8 cellular contexts compared by ENCODE assay signal in the genomic region with DNA sequence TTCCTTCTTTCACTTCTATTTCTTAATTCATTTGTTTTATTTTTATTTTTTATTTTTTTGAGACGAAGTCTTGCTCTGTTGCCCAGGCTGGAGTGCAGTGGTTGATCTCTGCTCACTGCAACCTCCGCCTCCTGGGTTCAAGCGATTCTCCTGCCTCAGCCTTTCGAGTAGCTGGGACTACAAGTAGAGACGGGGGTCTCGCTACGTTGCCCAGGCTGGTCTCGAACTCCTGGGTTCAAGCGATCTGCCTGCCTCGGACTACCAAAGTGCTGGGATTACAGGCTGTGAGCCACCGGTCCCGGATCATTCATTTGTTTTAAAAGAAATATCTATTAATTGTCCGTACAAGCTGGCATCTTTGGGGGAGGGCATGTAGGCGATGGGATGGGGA. TPM values are rescaled to one million over a fixed set of nuclear protein-coding genes. Genes with fewer than 3 reads are reported as not detected.
DNase-seq lines count a peak whose midpoint lies in the region; ATAC-seq and TF ChIP-seq lines count a peak whose summit lies in the region.

No MANE protein-coding gene starts in this region.

- 79% methylated on average over 14 of the region's 14 CpGs for WGBS in esophagus muscularis mucosa

- H3K27me3 ChIP-seq in Panc1 (ENCODE audit: control insufficient read depth, insufficient read depth, low read length), result peaks cover 12% of the 10 kb centered on the region
- peaks cover 4 to 30% (median 15%) of the 10 kb centered on the region in 4 donors for H3K27me3 ChIP-seq in esophagus muscularis mucosa

- H3K27ac ChIP-seq in Panc1 (ENCODE audit: low read length), result peak overlapping the region; percentile 79
- peak overlapping the region; percentile 85 to 90 (median 86) for H3K27ac ChIP-seq in esophagus muscularis mucosa (replicated peaks in 1 of 4)

- CTCF ChIA-PET in Panc1 (lab: Charles Lee), result no interaction called here

- BruUV-seq in Panc1 (replicated peaks; lab: Mats Ljungman, UMichigan), result no TSS peak

- TF ChIP-seq CTCF in GM12864 (IDR thresholded peaks at IDR 0.05; ENCODE audit: low read depth, low read length, missing control alignments) (no peak), Panc1 (IDR thresholded peaks at IDR 0.05) (no peak), esophagus muscularis mucosa (IDR thresholded peaks at IDR 0.05) (no peak)

- H3K4me1 ChIP-seq in Panc1 (ENCODE audit: control insufficient read depth, insufficient read depth, low read length) (peaks cover 23% of the 10 kb centered on the region), esophagus muscularis mucosa (peaks cover 26 to 53% (median 41%) of the 10 kb centered on the region in 4 donors)

- H3K4me3 ChIP-seq in GM12864 (ENCODE audit: low read depth, low read length) (peak overlapping the region; percentile 94), Panc1 (ENCODE audit: low read depth in 2 of 2, low read length in 2 of 2) (peak overlapping the region; percentile 86), esophagus muscularis mucosa (peak overlapping the region; percentile 75 to 86 (median 80)), skeletal muscle cell (ENCODE audit: low read depth, low read length) (peak overlapping the region; percentile 84)

- no peak for TF ChIP-seq EP300 in esophagus muscularis mucosa (IDR thresholded peaks at IDR 0.05)

- H3K9me3 ChIP-seq in Panc1 (ENCODE audit: control insufficient read depth, insufficient read depth, low read depth, low read length) (no peaks in the 10 kb centered on the region), esophagus muscularis mucosa (no peaks in the 10 kb centered on the region)

- ATAC-seq in Panc1 (no peak), HG03439 (IDR thresholded peaks at IDR 0.05; ENCODE audit: unreplicated experiment) (no peak)

- TF ChIP-seq POLR2A in esophagus muscularis mucosa (IDR thresholded peaks at IDR 0.05; ENCODE audit: low read depth), result no peak

- POLR2A ChIA-PET in Panc1 (lab: Charles Lee), result no interaction called here

- no peak for DNase-seq in GM12864 (ENCODE audit: low read depth)
- no peak for DNase-seq in Panc1 (ENCODE audit: low read depth, low spot score)
- no peak for DNase-seq in esophagus muscularis mucosa (ENCODE audit: extremely low spot score)
- DNase-seq in skeletal muscle cell (ENCODE audit: low read depth), result no peak
- no peak for DNase-seq in iPS-NIHi7 (ENCODE audit: extremely low spot score)
- DNase-seq in KBM-7, result no peak
- DNase-seq in hypothalamus (lab: John Stamatoyannopoulos, UW), result no peak

- intact Hi-C loops in Panc1 (cut with micrococcal nuclease; ENCODE audit: unreplicated experiment), result no loop called here
- intact Hi-C loops in esophagus muscularis mucosa (cut with DNase I), result no loop called here

- in situ Hi-C loops in Panc1 (cut with HindIII; ENCODE audit: low pct_unique_long_range_greater_than_20kb, low sequenced_read_pairs), result no loop called here
- in situ Hi-C loops in KBM-7 (cut with MboI; ENCODE audit: low pct_unique_long_range_greater_than_20kb, low sequenced_read_pairs), result no loop called here

- H3K36me3 ChIP-seq in Panc1 (ENCODE audit: control insufficient read depth, insufficient read depth, low read length), result no peaks in the 10 kb centered on the region; the same call in none of the 2 replicates
- H3K36me3 ChIP-seq in esophagus muscularis mucosa, result peaks cover 0 to 6% (median 0%) of the 10 kb centered on the region in 4 donors

RNA-seq across cellular contexts. Expression of gene NFKBIE, which starts 0.5 kb away (rescaled TPM):
- total RNA-seq in Panc1 (2021; ENCODE audit: unreplicated experiment) (24.9 TPM), esophagus muscularis mucosa (10 to 100 TPM in 1 of 4 donors, 1 to 10 TPM in 3; 7.0 to 10.4 (median 8.5) TPM)
- polyA plus RNA-seq in Panc1 (2012; ENCODE audit: insufficient read length), result 35.8 TPM

RNA-seq across cellular contexts. Expression of gene TMEM151B, which starts 4.4 kb away (rescaled TPM):
- total RNA-seq in Panc1 (2021; ENCODE audit: unreplicated experiment) (0.18 TPM), esophagus muscularis mucosa (under 1 TPM; 0.39 to 0.98 (median 0.46) TPM)
- polyA plus RNA-seq in Panc1 (2012; ENCODE audit: insufficient read length), result 1.1 TPM

RNA-seq across cellular contexts. Expression of gene SLC35B2, which starts 8.5 kb away (rescaled TPM):
- 105 TPM for total RNA-seq in Panc1 (2021; ENCODE audit: unreplicated experiment)
- 114 TPM for polyA plus RNA-seq in Panc1 (2012; ENCODE audit: insufficient read length)
- 10 to 100 TPM; 22.8 to 37.9 (median 32.6) TPM for total RNA-seq in esophagus muscularis mucosa

RNA-seq across cellular contexts. Expression of gene HSP90AB1, which starts 18.9 kb away (rescaled TPM):
- total RNA-seq in Panc1 (2021; ENCODE audit: unreplicated experiment) (1,253 TPM), esophagus muscularis mucosa (100 to 1,000 TPM; 356 to 729 (median 499) TPM)
- polyA plus RNA-seq in Panc1 (2012; ENCODE audit: insufficient read length), result 799 TPM

RNA-seq across cellular contexts. Expression of gene SLC29A1, which starts 42.4 kb away (rescaled TPM):
- total RNA-seq in Panc1 (2021; ENCODE audit: unreplicated experiment) (263 TPM), esophagus muscularis mucosa (100 to 1,000 TPM in 3 of 4 donors, 10 to 100 TPM in 1; 68.9 to 159 (median 138) TPM)
- 313 TPM for polyA plus RNA-seq in Panc1 (2012; ENCODE audit: insufficient read length)
